9 cellular contexts compared by ENCODE assay signal in genomic region chr20:62899633-62900051, GRCh38. TPM values are rescaled to one million over a fixed set of nuclear protein-coding genes. Genes with fewer than 3 reads are reported as not detected.
DNase-seq lines count a peak whose midpoint lies in the region; ATAC-seq and TF ChIP-seq lines count a peak whose summit lies in the region.
"Had no signal": no experiment of that assay in that cellular context is flagged by ENCODE, and none has a peak within 500 bp of the region (broad histone marks: within the 10 kb centered on the region; RNA-seq: fewer than 3 reads in every experiment).

No MANE protein-coding gene starts in this region.

- H2AFZ ChIP-seq in hepatocyte = no peak overlapping the region

- peaks cover 8% of the 10 kb centered on the region for H3K79me2 ChIP-seq in hepatocyte

- 59% methylated on average over 6 of the region's 6 CpGs for WGBS in hepatocyte (ENCODE audit: low lambda C conversion rate, missing lambda C conversion rate)
- 0 to 11% (median 6%) methylated on average over 6 of the region's 6 CpGs for WGBS in stomach, 5 donors

- intact Hi-C loops in stomach (cut with DNase I; ENCODE audit: low total_unique reads) = loop anchor here (10.0 kb wide), 1 partner anchor 105 kb away; the partner anchor contains the start of gene BHLHE23

- H3K4me3 ChIP-seq in hepatocyte (no peak overlapping the region), stomach (no peak overlapping the region)

- CTCF ChIA-PET in T-cell (lab: Charles Lee) = interaction anchor here (0.9 to 1.4 kb wide), 5 partner anchors 9 to 109 kb away, joined by 3 to 5 read pairs (median 3); no protein-coding TSS in a partner anchor

- TF ChIP-seq EP300 in stomach (IDR thresholded peaks at IDR 0.05) = no peak

- no peaks in the 10 kb centered on the region for H3K9me2 ChIP-seq in hepatocyte (replicated peaks; ENCODE audit: insufficient read depth)

- peaks cover 22% of the 10 kb centered on the region for H3K4me1 Mint-ChIP-seq in T-helper 2 cell treated with Interferon-gamma antibody and Interleukin-4, amounts not matched to agents 5 μg/mL and 100 μg/mL, for 36 hours (ENCODE audit: low read depth)
- H3K4me1 Mint-ChIP-seq in T-cell = peaks cover 28 to 39% (median 36%) of the 10 kb centered on the region in 3 donors

- no peak for DNase-seq in T-helper 2 cell treated with Interferon-gamma antibody and Interleukin-4, amounts not matched to agents 5 μg/mL and 100 μg/mL, for 36 hours (ENCODE audit: low spot score)
- DNase-seq in T-helper 2 cell (no peak), T-cell (no peak), hepatocyte (ENCODE audit: low spot score) (peak; percentile 58), stomach (no peak)

- TF ChIP-seq CTCF in hepatocyte (IDR thresholded peaks at IDR 0.05; ENCODE audit: poor library complexity) = no peak
- TF ChIP-seq CTCF in stomach (IDR thresholded peaks at IDR 0.05) = no peak

- peak overlapping the region; percentile 10 for H3K27ac Mint-ChIP-seq in T-helper 2 cell treated with Interferon-gamma antibody and Interleukin-4, amounts not matched to agents 5 μg/mL and 100 μg/mL, for 36 hours
- H3K27ac Mint-ChIP-seq in T-cell = peak overlapping the region in 1 of 2 donors; percentile 83

- POLR2A ChIA-PET in T-cell (lab: Charles Lee) = no interaction called here

- no peaks in the 10 kb centered on the region for H3K27me3 Mint-ChIP-seq in T-helper 2 cell treated with Interferon-gamma antibody and Interleukin-4, amounts not matched to agents 5 μg/mL and 100 μg/mL, for 36 hours (ENCODE audit: low read depth)
- H3K27me3 Mint-ChIP-seq in T-cell = no peaks in the 10 kb centered on the region
- H3K27me3 Mint-ChIP-seq: activated naive CD8-positive, alpha-beta T cell treated with anti-CD3 and anti-CD28 coated beads, Interleukin-2, amount 50 U/mL, for 24 hours had no signal

- TF ChIP-seq POLR2A in stomach (IDR thresholded peaks at IDR 0.05) = no peak

- ATAC-seq in T-cell (replicated peaks in 1 of 4) (peak in 3 of 4 experiments; percentile 1 to 6 (median 2)), GM21576 (IDR thresholded peaks at IDR 0.05; ENCODE audit: unreplicated experiment) (no peak), HG02642 (IDR thresholded peaks at IDR 0.05; ENCODE audit: poor library complexity, unreplicated experiment) (no peak), GM21825 (IDR thresholded peaks at IDR 0.05; ENCODE audit: unreplicated experiment) (no peak)

- peaks cover 10% of the 10 kb centered on the region for H4K20me1 ChIP-seq in hepatocyte (ENCODE audit: insufficient read depth, poor library complexity, severe bottlenecking)

- H3K27me3 ChIP-seq in hepatocyte (no peaks in the 10 kb centered on the region), stomach (no peaks in the 10 kb centered on the region)

- H3K4me1 ChIP-seq in hepatocyte (ENCODE audit: insufficient read depth) = peaks cover 19% of the 10 kb centered on the region
- peaks cover 26 to 38% (median 36%) of the 10 kb centered on the region in 4 donors for H3K4me1 ChIP-seq in stomach

- H3K27ac ChIP-seq in hepatocyte (peak overlapping the region; percentile 21), stomach (peak overlapping the region in 4 of 5 donors; percentile 50 to 79 (median 67))

- H3K36me3 Mint-ChIP-seq in T-helper 2 cell treated with Interferon-gamma antibody and Interleukin-4, amounts not matched to agents 5 μg/mL and 100 μg/mL, for 36 hours (ENCODE audit: low read depth) = peaks cover 63% of the 10 kb centered on the region
- H3K36me3 Mint-ChIP-seq in T-cell = peaks cover 31% of the 10 kb centered on the region

- no peak overlapping the region for H3K4me3 Mint-ChIP-seq in T-helper 2 cell treated with Interferon-gamma antibody and Interleukin-4, amounts not matched to agents 5 μg/mL and 100 μg/mL, for 36 hours
- H3K4me3 Mint-ChIP-seq in T-cell = peak overlapping the region in 1 of 3 donors; percentile 63

- H3K9me3 Mint-ChIP-seq in T-helper 2 cell treated with Interferon-gamma antibody and Interleukin-4, amounts not matched to agents 5 μg/mL and 100 μg/mL, for 36 hours = no peaks in the 10 kb centered on the region
- no peaks in the 10 kb centered on the region for H3K9me3 Mint-ChIP-seq in T-cell
- H3K9me3 Mint-ChIP-seq: activated naive CD8-positive, alpha-beta T cell treated with anti-CD3 and anti-CD28 coated beads, Interleukin-2, amount 50 U/mL, for 24 hours had no signal

- H3K9me3 ChIP-seq in hepatocyte (ENCODE audit: low read depth) = no peaks in the 10 kb centered on the region
- H3K9me3 ChIP-seq in stomach = no peaks in the 10 kb centered on the region

- peak overlapping the region; percentile 62 for H3K4me2 ChIP-seq in hepatocyte

- H3K36me3 ChIP-seq in hepatocyte (replicated peaks; ENCODE audit: insufficient read depth, low read depth) (peaks cover 7% of the 10 kb centered on the region), stomach (peaks cover 43 to 62% (median 60%) of the 10 kb centered on the region in 4 donors)

RNA-seq across cellular contexts. Expression of gene DIDO1, which starts 26.7 kb away (rescaled TPM):
- 100 to 1,000 TPM in 3 of 5 donors, 10 to 100 TPM in 2; 70.5 to 116 (median 113) TPM for total RNA-seq in T-cell
- total RNA-seq in hepatocyte = 31.5 and 31.6 TPM in 2 replicates
- 23.7 and 26.5 TPM in 2 replicates for polyA plus RNA-seq in hepatocyte
- 100 to 1,000 TPM in 1 of 5 donors, 10 to 100 TPM in 4; 56.0 to 117 (median 74.2) TPM for total RNA-seq in stomach
- polyA plus RNA-seq in stomach = 10 to 100 TPM in 2 of 3 donors, 1 to 10 TPM in 1; 8.1 to 14.2 (median 14.1) TPM

RNA-seq across cellular contexts. Expression of gene TCFL5, which starts 38.0 kb away (rescaled TPM):
- total RNA-seq in T-cell = 10 to 100 TPM in 2 of 5 donors, 1 to 10 TPM in 3; 5.0 to 12.7 (median 8.5) TPM
- total RNA-seq in hepatocyte = 9.1 and 9.5 TPM in 2 replicates
- polyA plus RNA-seq in hepatocyte = 8.5 and 10.5 TPM in 2 replicates
- total RNA-seq in stomach = 10 to 100 TPM in 2 of 5 donors, 1 to 10 TPM in 3; 3.0 to 29.5 (median 9.5) TPM
- polyA plus RNA-seq in stomach = 1 to 10 TPM; 4.8 to 5.7 (median 5.0) TPM

RNA-seq across cellular contexts. Expression of gene GID8, which starts 38.3 kb away (rescaled TPM):
- 10 to 100 TPM; 33.1 to 43.4 (median 41.2) TPM for total RNA-seq in T-cell
- 35.4 and 35.5 TPM in 2 replicates for total RNA-seq in hepatocyte
- polyA plus RNA-seq in hepatocyte = 16.5 and 17.9 TPM in 2 replicates
- total RNA-seq in stomach = 10 to 100 TPM; 12.3 to 39.3 (median 19.2) TPM
- polyA plus RNA-seq in stomach = 10 to 100 TPM; 10.8 to 13.6 (median 12.5) TPM

RNA-seq across cellular contexts. Expression of gene SLC17A9, which starts 52.9 kb away (rescaled TPM):
- 1 to 10 TPM; 5.3 to 8.8 (median 8.3) TPM for total RNA-seq in T-cell
- total RNA-seq in hepatocyte = 17.3 and 26.9 TPM in 2 replicates
- polyA plus RNA-seq in hepatocyte = 83.9 and 113 TPM in 2 replicates
- 10 to 100 TPM in 4 of 5 donors, 1 to 10 TPM in 1; 9.0 to 76.4 (median 18.7) TPM for total RNA-seq in stomach
- polyA plus RNA-seq in stomach = 1 to 10 TPM; 1.1 to 10.0 (median 5.8) TPM

Comparison
In these comparisons a context has a peak if more than half of its experiments do, and no peak if none do; other contexts are left out.
1. ATAC-seq: peak in T-cell (3 of 4); none in GM21576 (single experiment), HG02642 (single experiment) and GM21825 (single experiment).